ENCODE assay signal across 23 cellular contexts in genomic region chr10:8803992-8804391, GRCh38.
"Had no signal": no experiment of that assay in that cellular context is flagged by ENCODE, and none has a peak within 500 bp of the region (broad histone marks: within the 10 kb centered on the region; RNA-seq: fewer than 3 reads in every experiment).

No MANE protein-coding gene starts in this region.

- H3K27me3 ChIP-seq: gastrocnemius medialis, heart right ventricle, left lung had no signal

- H3K36me3 ChIP-seq: esophagus squamous epithelium, gastrocnemius medialis, heart right ventricle, left lung, lower lobe of right lung had no signal

- H3K4me1 ChIP-seq: esophagus squamous epithelium, gastrocnemius medialis, heart right ventricle, left lung, lower lobe of right lung had no signal

- H3K9me3 ChIP-seq: esophagus squamous epithelium, gastrocnemius medialis, left lung, lower lobe of right lung, mucosa of descending colon had no signal

- H3K27ac Mint-ChIP-seq: mesothelial cell of epicardium, naive B cell had no signal

- H3K4me3 Mint-ChIP-seq: mesothelial cell of epicardium, naive B cell had no signal

- DNase-seq: dermis blood vessel endothelial cell; dorsolateral prefrontal cortex; effector CD4-positive, alpha-beta T cell; effector memory CD4-positive, alpha-beta T cell; erythroblast; esophagus squamous epithelium; foreskin fibroblast; foreskin melanocyte; gastrocnemius medialis; heart right ventricle; hippocampal formation; left cardiac atrium; left lung; left ventricle myocardium superior; lower lobe of right lung; mesenchymal stem cell; mucosa of descending colon; naive B cell; naive thymus-derived CD8-positive, alpha-beta T cell had no signal

- H3K4me3 ChIP-seq: coronary artery, dorsolateral prefrontal cortex, esophagus squamous epithelium, gastrocnemius medialis, heart right ventricle, left lung, lower lobe of right lung, mucosa of descending colon had no signal

- H3K4me1 Mint-ChIP-seq: naive B cell had no signal

- H3K27ac ChIP-seq: coronary artery, dorsolateral prefrontal cortex, epithelial cell of prostate, esophagus squamous epithelium, gastrocnemius medialis, heart right ventricle, left lung, lower lobe of right lung had no signal

- ATAC-seq: esophagus mucosa; gastrocnemius medialis; heart right ventricle; left cardiac atrium; left lung; left ventricle myocardium superior; lower lobe of right lung; mucosa of descending colon; naive thymus-derived CD8-positive, alpha-beta T cell had no signal

- H3K36me3 Mint-ChIP-seq: naive B cell; naive thymus-derived CD8-positive, alpha-beta T cell had no signal
